ENCODE assay signal across 28 cellular contexts in genomic region chr6:34070315-34071110, GRCh38.
DNase-seq lines count a peak whose midpoint lies in the region; ATAC-seq, FAIRE-seq and TF ChIP-seq lines count a peak whose summit lies in the region.
"Had no signal": no experiment of that assay in that cellular context is flagged by ENCODE, and none has a peak within 500 bp of the region (broad histone marks: within the 10 kb centered on the region; RNA-seq: fewer than 3 reads in every experiment).

No MANE protein-coding gene starts in this region.

- H3K27me3 ChIP-seq in MG63 (no peaks in the 10 kb centered on the region), GM12878 (replicated peaks in 1 of 2; ENCODE audit: control insufficient read depth in 2 of 2, insufficient read depth in 2 of 2, low read length in 1 of 2) (peaks cover 0 to 1% of the 10 kb centered on the region in 2 experiments; a peak in 1 of 4 replicates)
- H3K27me3 ChIP-seq: ascending aorta, pancreas had no signal

- no peaks in the 10 kb centered on the region for H3K79me2 ChIP-seq in GM12878 (ENCODE audit: control insufficient read depth, insufficient read depth, low read length)

- no peak for TF ChIP-seq POLR2A in GM12878 (IDR thresholded peaks at IDR 0.05; ENCODE audit: low read depth, low read length)

- no TSS peak for BruUV-seq in GM12878 (replicated peaks; lab: Mats Ljungman, UMichigan)

- no peaks in the 10 kb centered on the region for H3K9me3 Mint-ChIP-seq in activated naive CD8-positive, alpha-beta T cell treated with anti-CD3 and anti-CD28 coated beads, Interleukin-2, amount 10 ng/mL, durations not matched to agents 7 days and 5 days
- no peaks in the 10 kb centered on the region for H3K9me3 Mint-ChIP-seq in activated naive CD8-positive, alpha-beta T cell treated with anti-CD3 and anti-CD28 coated beads, Interleukin-2, amount 50 U/mL, for 24 hours
- no peaks in the 10 kb centered on the region for H3K9me3 Mint-ChIP-seq in stimulated activated naive B cell treated with anti-CD40 and anti-IgM and Interleukin-4, amounts not matched to agents 10 μg/mL and 1 μg/mL and 100 μg/mL, for 72 hours
- H3K9me3 Mint-ChIP-seq in effector memory CD8-positive, alpha-beta T cell = no peaks in the 10 kb centered on the region
- H3K9me3 Mint-ChIP-seq: activated naive CD4-positive, alpha-beta T cell treated with anti-CD3 and anti-CD28 coated beads, Interleukin-2, amount 50 U/mL, for 24 hours; CD14-positive monocyte; natural killer cell treated with Interleukin-12 subunit alpha and Interleukin-12 subunit beta and Interleukin-15 and Interleukin-18, amount 100 ng/mL, for 72 hours; stimulated activated memory B cell treated with anti-CD40 and anti-IgM and Interleukin-4, amounts not matched to agents 10 μg/mL and 1 μg/mL and 100 μg/mL, for 72 hours; T-helper 1 cell treated with Interleukin-12 subunit alpha and Interleukin-12 subunit beta and Interleukin-4 antibody, amounts not matched to agents 30 μg/mL and 1 μg/mL, for 36 hours had no signal

- intact Hi-C loops in GM12878 (cut with micrococcal nuclease; ENCODE audit: unreplicated experiment) = no loop called here

- H3K27me3 Mint-ChIP-seq in activated naive CD8-positive, alpha-beta T cell treated with anti-CD3 and anti-CD28 coated beads, Interleukin-2, amount 10 ng/mL, durations not matched to agents 7 days and 5 days = no peaks in the 10 kb centered on the region
- no peaks in the 10 kb centered on the region for H3K27me3 Mint-ChIP-seq in activated naive CD8-positive, alpha-beta T cell treated with anti-CD3 and anti-CD28 coated beads, Interleukin-2, amount 50 U/mL, for 24 hours
- peaks cover 4 to 6% of the 10 kb centered on the region in 2 donors for H3K27me3 Mint-ChIP-seq in stimulated activated naive B cell treated with anti-CD40 and anti-IgM and Interleukin-4, amounts not matched to agents 10 μg/mL and 1 μg/mL and 100 μg/mL, for 72 hours
- H3K27me3 Mint-ChIP-seq in effector memory CD8-positive, alpha-beta T cell = peaks cover 5 to 14% of the 10 kb centered on the region in 2 donors
- H3K27me3 Mint-ChIP-seq: activated naive CD4-positive, alpha-beta T cell treated with anti-CD3 and anti-CD28 coated beads, Interleukin-2, amount 50 U/mL, for 24 hours; natural killer cell treated with Interleukin-12 subunit alpha and Interleukin-12 subunit beta and Interleukin-15 and Interleukin-18, amount 100 ng/mL, for 72 hours had no signal

- peak; percentile 27 for ATAC-seq in activated naive CD8-positive, alpha-beta T cell treated with anti-CD3 and anti-CD28 coated beads, Interleukin-2, amount 10 ng/mL, durations not matched to agents 7 days and 5 days (ENCODE audit: low read depth)
- ATAC-seq in activated naive CD8-positive, alpha-beta T cell treated with anti-CD3 and anti-CD28 coated beads, Interleukin-2, amount 50 U/mL, for 24 hours = no peak
- ATAC-seq in GM12878 = peak; percentile 52
- ATAC-seq in stimulated activated naive B cell treated with anti-CD40 and anti-IgM and Interleukin-4, amounts not matched to agents 10 μg/mL and 1 μg/mL and 100 μg/mL, for 72 hours (replicated peaks) = peak; percentile 14 to 27
- no peak for ATAC-seq in effector memory CD8-positive, alpha-beta T cell (replicated peaks)
- ATAC-seq: HCT116; left ventricle myocardium superior; natural killer cell treated with Interleukin-12 subunit alpha and Interleukin-12 subunit beta and Interleukin-15 and Interleukin-18, amount 100 ng/mL, for 72 hours; pancreas; stimulated activated memory B cell treated with anti-CD40 and anti-IgM and Interleukin-4, amounts not matched to agents 10 μg/mL and 1 μg/mL and 100 μg/mL, for 72 hours had no signal

- no peaks in the 10 kb centered on the region for H3K4me1 ChIP-seq in GM12878 (ENCODE audit: control insufficient read depth, insufficient read depth, low read length)
- H3K4me1 ChIP-seq: ascending aorta, pancreas had no signal

- no peak overlapping the region for H3K4me2 ChIP-seq in GM12878 (ENCODE audit: control insufficient read depth, insufficient read depth)

- H3K27ac Mint-ChIP-seq in activated naive CD8-positive, alpha-beta T cell treated with anti-CD3 and anti-CD28 coated beads, Interleukin-2, amount 10 ng/mL, durations not matched to agents 7 days and 5 days = no peak overlapping the region
- no peak overlapping the region for H3K27ac Mint-ChIP-seq in activated naive CD8-positive, alpha-beta T cell treated with anti-CD3 and anti-CD28 coated beads, Interleukin-2, amount 50 U/mL, for 24 hours
- H3K27ac Mint-ChIP-seq in stimulated activated naive B cell treated with anti-CD40 and anti-IgM and Interleukin-4, amounts not matched to agents 10 μg/mL and 1 μg/mL and 100 μg/mL, for 72 hours = no peak overlapping the region
- H3K27ac Mint-ChIP-seq in effector memory CD8-positive, alpha-beta T cell = no peak overlapping the region
- H3K27ac Mint-ChIP-seq: activated naive CD4-positive, alpha-beta T cell treated with anti-CD3 and anti-CD28 coated beads, Interleukin-2, amount 50 U/mL, for 24 hours; CD14-positive monocyte; natural killer cell treated with Interleukin-12 subunit alpha and Interleukin-12 subunit beta and Interleukin-15 and Interleukin-18, amount 100 ng/mL, for 72 hours; stimulated activated memory B cell treated with anti-CD40 and anti-IgM and Interleukin-4, amounts not matched to agents 10 μg/mL and 1 μg/mL and 100 μg/mL, for 72 hours; T-helper 1 cell treated with Interleukin-12 subunit alpha and Interleukin-12 subunit beta and Interleukin-4 antibody, amounts not matched to agents 30 μg/mL and 1 μg/mL, for 36 hours had no signal

- WGBS in GM12878 (ENCODE audit: insufficient coverage, insufficient replicate concordance, low lambda C conversion rate, missing lambda C conversion rate) = 42% methylated on average over 11 of the region's 13 CpGs

- TF ChIP-seq CTCF in GM12878 (IDR thresholded peaks at IDR 0.05 in 2 of 3, conservative IDR thresholded peaks at IDR 0.05 in 1 of 3; ENCODE audit: control insufficient read depth in 2 of 3, extremely low read depth in 1 of 3, insufficient read depth in 1 of 3, low read depth in 3 of 3, low read length in 3 of 3) = no peak

- SMC1A ChIA-PET in GM12878 (lab: Charles Lee; ENCODE audit: uncharacterized antibody, unreplicated experiment) = no interaction called here

- H3K27ac ChIP-seq in GM12878 (ENCODE audit: control insufficient read depth, insufficient read depth) = no peak overlapping the region
- H3K27ac ChIP-seq: ascending aorta, pancreas, SK-N-MC, thoracic aorta had no signal

- no peaks in the 10 kb centered on the region for H3K4me1 Mint-ChIP-seq in activated naive CD8-positive, alpha-beta T cell treated with anti-CD3 and anti-CD28 coated beads, Interleukin-2, amount 10 ng/mL, durations not matched to agents 7 days and 5 days
- no peaks in the 10 kb centered on the region for H3K4me1 Mint-ChIP-seq in activated naive CD8-positive, alpha-beta T cell treated with anti-CD3 and anti-CD28 coated beads, Interleukin-2, amount 50 U/mL, for 24 hours
- H3K4me1 Mint-ChIP-seq in stimulated activated naive B cell treated with anti-CD40 and anti-IgM and Interleukin-4, amounts not matched to agents 10 μg/mL and 1 μg/mL and 100 μg/mL, for 72 hours = no peaks in the 10 kb centered on the region
- H3K4me1 Mint-ChIP-seq in effector memory CD8-positive, alpha-beta T cell (ENCODE audit: low read depth in 2 of 2) = no peaks in the 10 kb centered on the region
- H3K4me1 Mint-ChIP-seq: activated naive CD4-positive, alpha-beta T cell treated with anti-CD3 and anti-CD28 coated beads, Interleukin-2, amount 50 U/mL, for 24 hours; CD14-positive monocyte; stimulated activated memory B cell treated with anti-CD40 and anti-IgM and Interleukin-4, amounts not matched to agents 10 μg/mL and 1 μg/mL and 100 μg/mL, for 72 hours had no signal

- RAD21 ChIA-PET in GM12878 (lab: Charles Lee; ENCODE audit: unreplicated experiment) = no interaction called here

- H3K4me3 ChIP-seq in MG63 (no peak overlapping the region), GM12878 (no peak overlapping the region)
- H3K4me3 ChIP-seq: ascending aorta, pancreas, SK-N-MC, thoracic aorta had no signal

- no peak overlapping the region for H3K4me3 Mint-ChIP-seq in activated naive CD8-positive, alpha-beta T cell treated with anti-CD3 and anti-CD28 coated beads, Interleukin-2, amount 10 ng/mL, durations not matched to agents 7 days and 5 days
- no peak overlapping the region for H3K4me3 Mint-ChIP-seq in activated naive CD8-positive, alpha-beta T cell treated with anti-CD3 and anti-CD28 coated beads, Interleukin-2, amount 50 U/mL, for 24 hours
- H3K4me3 Mint-ChIP-seq in stimulated activated naive B cell treated with anti-CD40 and anti-IgM and Interleukin-4, amounts not matched to agents 10 μg/mL and 1 μg/mL and 100 μg/mL, for 72 hours = no peak overlapping the region
- no peak overlapping the region for H3K4me3 Mint-ChIP-seq in effector memory CD8-positive, alpha-beta T cell
- H3K4me3 Mint-ChIP-seq: activated naive CD4-positive, alpha-beta T cell treated with anti-CD3 and anti-CD28 coated beads, Interleukin-2, amount 50 U/mL, for 24 hours; CD14-positive monocyte; natural killer cell treated with Interleukin-12 subunit alpha and Interleukin-12 subunit beta and Interleukin-15 and Interleukin-18, amount 100 ng/mL, for 72 hours; stimulated activated memory B cell treated with anti-CD40 and anti-IgM and Interleukin-4, amounts not matched to agents 10 μg/mL and 1 μg/mL and 100 μg/mL, for 72 hours; T-helper 1 cell treated with Interleukin-12 subunit alpha and Interleukin-12 subunit beta and Interleukin-4 antibody, amounts not matched to agents 30 μg/mL and 1 μg/mL, for 36 hours had no signal

- no peaks in the 10 kb centered on the region for H3K36me3 Mint-ChIP-seq in activated naive CD8-positive, alpha-beta T cell treated with anti-CD3 and anti-CD28 coated beads, Interleukin-2, amount 10 ng/mL, durations not matched to agents 7 days and 5 days
- H3K36me3 Mint-ChIP-seq in activated naive CD8-positive, alpha-beta T cell treated with anti-CD3 and anti-CD28 coated beads, Interleukin-2, amount 50 U/mL, for 24 hours (ENCODE audit: low read depth) = no peaks in the 10 kb centered on the region
- no peaks in the 10 kb centered on the region for H3K36me3 Mint-ChIP-seq in stimulated activated naive B cell treated with anti-CD40 and anti-IgM and Interleukin-4, amounts not matched to agents 10 μg/mL and 1 μg/mL and 100 μg/mL, for 72 hours
- H3K36me3 Mint-ChIP-seq in effector memory CD8-positive, alpha-beta T cell (ENCODE audit: insufficient read depth) = no peaks in the 10 kb centered on the region
- H3K36me3 Mint-ChIP-seq: activated naive CD4-positive, alpha-beta T cell treated with anti-CD3 and anti-CD28 coated beads, Interleukin-2, amount 50 U/mL, for 24 hours; CD14-positive monocyte; natural killer cell treated with Interleukin-12 subunit alpha and Interleukin-12 subunit beta and Interleukin-15 and Interleukin-18, amount 100 ng/mL, for 72 hours; stimulated activated memory B cell treated with anti-CD40 and anti-IgM and Interleukin-4, amounts not matched to agents 10 μg/mL and 1 μg/mL and 100 μg/mL, for 72 hours had no signal

- no peak for TF ChIP-seq RAD21 in GM12878 (IDR thresholded peaks at IDR 0.05; ENCODE audit: insufficient read depth, low read depth, low read length)

- POLR2A ChIA-PET in activated naive CD8-positive, alpha-beta T cell treated with anti-CD3 and anti-CD28 coated beads, Interleukin-2, amount 10 ng/mL, durations not matched to agents 7 days and 5 days (lab: Charles Lee) = no interaction called here
- POLR2A ChIA-PET in GM12878 (lab: Charles Lee) = no interaction called here

- H3K36me3 ChIP-seq in MG63 (no peaks in the 10 kb centered on the region), GM12878 (ENCODE audit: control insufficient read depth in 2 of 2, insufficient read depth in 2 of 2, low read length in 1 of 2) (no peaks in the 10 kb centered on the region)
- H3K36me3 ChIP-seq: ascending aorta, pancreas, thoracic aorta had no signal

- in situ Hi-C loops in GM12878 (cut with MboI) (no loop called here), ACHN (cut with HindIII; ENCODE audit: low pct_ligation_motif_present, low pct_unique_long_range_greater_than_20kb, low sequenced_read_pairs) (no loop called here)

- CTCF ChIA-PET in GM12878 (lab: Yijun Ruan, JAX) = no interaction called here

- H3K9ac ChIP-seq in GM12878 (ENCODE audit: control insufficient read depth, insufficient read depth, low read length) = no peak overlapping the region

- no peaks in the 10 kb centered on the region for H4K20me1 ChIP-seq in GM12878 (ENCODE audit: control insufficient read depth, insufficient read depth)

- H3K9me3 ChIP-seq in MG63 = no peaks in the 10 kb centered on the region
- no peaks in the 10 kb centered on the region; the same call in 2 of the 3 replicates for H3K9me3 ChIP-seq in GM12878 (replicated peaks; ENCODE audit: control insufficient read depth, insufficient read depth, low read length)
- H3K9me3 ChIP-seq: ascending aorta, pancreas, thoracic aorta had no signal

- DNase-seq in activated naive CD8-positive, alpha-beta T cell treated with anti-CD3 and anti-CD28 coated beads, Interleukin-2, amount 10 ng/mL, durations not matched to agents 7 days and 5 days = no peak
- no peak for DNase-seq in activated naive CD8-positive, alpha-beta T cell treated with anti-CD3 and anti-CD28 coated beads, Interleukin-2, amount 50 U/mL, for 24 hours
- DNase-seq in MG63 = peak; percentile 14
- DNase-seq in GM12878 (ENCODE audit: low read depth, low spot score) = no peak
- no peak for DNase-seq in stimulated activated naive B cell treated with anti-CD40 and anti-IgM and Interleukin-4, amounts not matched to agents 10 μg/mL and 1 μg/mL and 100 μg/mL, for 72 hours
- no peak for DNase-seq in ACHN
- DNase-seq in effector memory CD8-positive, alpha-beta T cell = no peak
- no peak for DNase-seq in RPMI8226
- DNase-seq: activated T-cell treated with anti-CD3 and anti-CD28 coated beads for 4 hours, cortex of kidney, islet precursor cell, KBM-7, left ventricle myocardium superior, midbrain, NCI-H1694 treated with DMSO at 0.1 percent for 48 hours, NCI-H526, pancreas had no signal

- FAIRE-seq in GM12878 (lab: Jason Lieb, UNC) = no peak
- FAIRE-seq: endometrium, pancreas, RCC 7860 had no signal

- H2AFZ ChIP-seq in GM12878 (ENCODE audit: control insufficient read depth, low read depth, low read length) = no peak overlapping the region

- no peak for TF ChIP-seq EP300 in GM12878 (IDR thresholded peaks at IDR 0.05; ENCODE audit: borderline replicate concordance in 1 of 2, control insufficient read depth in 1 of 2, low read depth in 2 of 2, low read length in 2 of 2)

Comparison
In these comparisons a context has a peak if more than half of its experiments do, and no peak if none do; other contexts are left out.
1. ATAC-seq: peak in activated naive CD8-positive, alpha-beta T cell treated with anti-CD3 and anti-CD28 coated beads, Interleukin-2, amount 10 ng/mL, durations not matched to agents 7 days and 5 days (single experiment), GM12878 (single experiment) and stimulated activated naive B cell treated with anti-CD40 and anti-IgM and Interleukin-4, amounts not matched to agents 10 μg/mL and 1 μg/mL and 100 μg/mL, for 72 hours (2 of 2); none in activated naive CD8-positive, alpha-beta T cell treated with anti-CD3 and anti-CD28 coated beads, Interleukin-2, amount 50 U/mL, for 24 hours (single experiment) and effector memory CD8-positive, alpha-beta T cell (single experiment).